22 cellular contexts compared by ENCODE assay signal in the genomic region with DNA sequence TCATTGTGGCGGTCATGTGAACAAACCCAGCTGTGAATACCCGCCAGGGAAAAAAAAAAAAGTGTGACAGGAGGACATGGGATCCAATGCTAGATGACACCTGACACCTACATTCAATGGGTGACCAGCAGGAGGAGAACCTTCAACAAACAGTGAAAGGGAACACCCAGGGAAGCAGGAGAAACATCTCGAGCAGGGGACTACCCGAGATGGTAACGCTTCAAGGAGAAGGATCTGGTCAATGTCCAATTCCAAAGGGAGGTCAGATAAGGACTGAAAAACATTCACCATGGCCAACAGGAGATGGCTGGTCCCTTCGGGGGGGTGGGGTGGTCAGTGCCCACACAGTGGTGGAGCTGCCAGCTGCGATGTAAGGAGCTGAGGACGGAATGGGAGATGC. TPM values are rescaled to one million over a fixed set of nuclear protein-coding genes. Genes with fewer than 3 reads are reported as not detected.
DNase-seq lines count a peak whose midpoint lies in the region; ATAC-seq and TF ChIP-seq lines count a peak whose summit lies in the region.
"Had no signal": no experiment of that assay in that cellular context is flagged by ENCODE, and none has a peak within 500 bp of the region (broad histone marks: within the 10 kb centered on the region; RNA-seq: fewer than 3 reads in every experiment).

No MANE protein-coding gene starts in this region.

- TF ChIP-seq CTCF in body of pancreas (IDR thresholded peaks at IDR 0.05), result peak in 2 of 7 experiments; percentile 18 to 33

- H3K14ac ChIP-seq in trophoblast cell (ENCODE audit: low read length), result no peak overlapping the region

- H3K9me3 ChIP-seq in body of pancreas (no peaks in the 10 kb centered on the region), trophoblast cell (ENCODE audit: insufficient read depth, low read depth, low read length) (no peaks in the 10 kb centered on the region)
- H3K9me3 ChIP-seq: prostate gland, thoracic aorta had no signal

- H2AFZ ChIP-seq in trophoblast cell (ENCODE audit: insufficient read depth, low read length, poor library complexity), result no peak overlapping the region

- H3K4me3 ChIP-seq in body of pancreas, result no peak overlapping the region
- H3K4me3 ChIP-seq in trophoblast cell (ENCODE audit: low read depth, low read length), result no peak overlapping the region
- H3K4me3 ChIP-seq: prostate gland, thoracic aorta had no signal

- H4K8ac ChIP-seq in trophoblast cell (ENCODE audit: low read depth, low read length), result no peak overlapping the region

- intact Hi-C loops in body of pancreas (cut with DNase I), result no loop called here

- H3K4me1 ChIP-seq in body of pancreas, result peaks cover 34% of the 10 kb centered on the region
- H3K4me1 ChIP-seq in trophoblast cell (ENCODE audit: control insufficient read depth in 1 of 2, insufficient read depth in 2 of 2, low read length in 2 of 2), result peaks cover 0 to 8% of the 10 kb centered on the region in 2 experiments
- H3K4me1 ChIP-seq: prostate gland had no signal

- H3K23ac ChIP-seq in trophoblast cell (ENCODE audit: low read length), result no peak overlapping the region

- H2BK5ac ChIP-seq in trophoblast cell (ENCODE audit: low read depth, low read length, poor library complexity), result no peak overlapping the region

- DNase-seq in DMS 273 (lab: John Stamatoyannopoulos, UW; ENCODE audit: unreplicated experiment) (peak; percentile 46), DMS 273 treated with DMSO at 0.1 percent for 48 hours (lab: John Stamatoyannopoulos, UW) (no peak), body of pancreas (peak in 3 of 4 donors; percentile 16 to 46 (median 38)), trophoblast cell (peak in 1 of 2 donors; percentile 22), anterior cingulate cortex (lab: John Stamatoyannopoulos, UW) (no peak), NCI-H1930 (lab: John Stamatoyannopoulos, UW) (no peak), NCI-H2196 (lab: John Stamatoyannopoulos, UW; ENCODE audit: unreplicated experiment) (no peak)
- DNase-seq: 8988T; activated CD4-positive, alpha-beta memory T cell treated with anti-CD3 and anti-CD28 coated beads for 36 hours; activated naive CD4-positive, alpha-beta T cell; amygdala; DMS79; GOT3; NCI-H1092; NCI-H446; Right ventricle myocardium superior; WERI-Rb-1 had no signal

- H4K91ac ChIP-seq in trophoblast cell (ENCODE audit: low read depth, low read length), result no peak overlapping the region

- no peak overlapping the region for H4K12ac ChIP-seq in trophoblast cell (ENCODE audit: low read depth, low read length)

- H2AK5ac ChIP-seq in trophoblast cell (ENCODE audit: low read length), result no peak overlapping the region

- TF ChIP-seq EP300 in Ishikawa (IDR thresholded peaks at IDR 0.05; ENCODE audit: borderline replicate concordance), result no peak

- no peaks in the 10 kb centered on the region for H3K36me3 ChIP-seq in body of pancreas (replicated peaks in 1 of 2; ENCODE audit: insufficient read depth in 1 of 2, low read depth in 2 of 2)
- H3K36me3 ChIP-seq in trophoblast cell (ENCODE audit: control insufficient read depth in 1 of 2, insufficient read depth in 2 of 2, low read length in 2 of 2), result no peaks in the 10 kb centered on the region
- H3K36me3 ChIP-seq: prostate gland, thoracic aorta, WERI-Rb-1 had no signal

- H3K9ac ChIP-seq in trophoblast cell (ENCODE audit: low read length), result no peak overlapping the region
- H3K9ac ChIP-seq: KMS-11 had no signal

- H3K79me1 ChIP-seq in trophoblast cell (ENCODE audit: low read length), result no peaks in the 10 kb centered on the region

- H3K4ac ChIP-seq in trophoblast cell (ENCODE audit: low read depth, low read length), result peak overlapping the region; percentile 3

- H3K27ac ChIP-seq in body of pancreas, result no peak overlapping the region
- no peak overlapping the region for H3K27ac ChIP-seq in trophoblast cell (ENCODE audit: low read depth, low read length)
- H3K27ac ChIP-seq: KMS-11, prostate gland, thoracic aorta, WERI-Rb-1 had no signal

- H3K18ac ChIP-seq in trophoblast cell (ENCODE audit: low read length), result no peak overlapping the region

- peak; percentile 22 for ATAC-seq in body of pancreas
- ATAC-seq: natural killer cell treated with Interleukin-12 subunit alpha and Interleukin-12 subunit beta and Interleukin-15 and Interleukin-18, amount 100 ng/mL, for 72 hours had no signal

- H3K27me3 ChIP-seq in body of pancreas, result no peaks in the 10 kb centered on the region
- H3K27me3 ChIP-seq in trophoblast cell (ENCODE audit: insufficient read depth, low read length), result no peaks in the 10 kb centered on the region

- TF ChIP-seq POLR2A in body of pancreas (IDR thresholded peaks at IDR 0.05), result no peak

- TF ChIP-seq RAD21 in Ishikawa (IDR thresholded peaks at IDR 0.05; ENCODE audit: low read depth), result no peak

- no peak overlapping the region for H3K4me2 ChIP-seq in trophoblast cell (ENCODE audit: low read length)
- H3K4me2 ChIP-seq: KMS-11 had no signal

- H3K79me2 ChIP-seq in trophoblast cell (ENCODE audit: control insufficient read depth, insufficient read depth, low read length, poor library complexity), result peaks cover 4% of the 10 kb centered on the region

- no peak overlapping the region for H2BK12ac ChIP-seq in trophoblast cell (ENCODE audit: low read length)

- 29% methylated on average over 7 to 8 of the region's 8 CpGs for WGBS in body of pancreas, 2 donors
- WGBS in trophoblast cell (ENCODE audit: extremely low coverage, insufficient coverage, insufficient read length), result no CpG with 5 or more reads among the region's 8 CpGs

- no peak overlapping the region for H2BK120ac ChIP-seq in trophoblast cell (ENCODE audit: insufficient read depth, low read length, poor library complexity)

TF ChIP-seq in Ishikawa, 13 proteins besides CTCF, POLR2A, EP300 and RAD21:
- TF ChIP-seq TEAD4 (IDR thresholded peaks at IDR 0.05), result no peak
- TF ChIP-seq, protein P1, sequence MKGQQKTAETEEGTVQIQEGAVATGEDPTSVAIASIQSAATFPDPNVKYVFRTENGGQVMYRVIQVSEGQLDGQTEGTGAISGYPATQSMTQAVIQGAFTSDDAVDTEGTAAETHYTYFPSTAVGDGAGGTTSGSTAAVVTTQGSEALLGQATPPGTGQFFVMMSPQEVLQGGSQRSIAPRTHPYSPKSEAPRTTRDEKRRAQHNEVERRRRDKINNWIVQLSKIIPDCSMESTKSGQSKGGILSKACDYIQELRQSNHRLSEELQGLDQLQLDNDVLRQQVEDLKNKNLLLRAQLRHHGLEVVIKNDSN (IDR thresholded peaks at IDR 0.05), result peak; percentile 44; the same call in 1 of the 2 replicates

RNA-seq across cellular contexts. Expression of a gene that starts 46.3 kb away (rescaled TPM):
- 10 to 100 TPM; 10.5 to 18.7 TPM for total RNA-seq in body of pancreas
- polyA plus RNA-seq in trophoblast cell (2013), result 40.3 and 40.4 TPM in 2 replicates

Comparison
In these comparisons a context has a peak if more than half of its experiments do, and no peak if none do; other contexts are left out.
1. DNase-seq: peak in DMS 273 (single experiment) and body of pancreas (3 of 4); none in DMS 273 treated with DMSO at 0.1 percent for 48 hours (single experiment), anterior cingulate cortex (0 of 58), NCI-H1930 (0 of 2) and NCI-H2196 (single experiment).